Comparison of ENCODE assay signal across 8 cellular contexts in genomic region chr2:10124538-10125045, GRCh38. TPM values are rescaled to one million over a fixed set of nuclear protein-coding genes. Genes with fewer than 3 reads are reported as not detected.
A peak's percentile ranks its signal among the peaks of the same experiment; 100 is the strongest.
DNase-seq lines count a peak whose midpoint lies in the region; ATAC-seq and TF ChIP-seq lines count a peak whose summit lies in the region.

No MANE protein-coding gene starts in this region.

- H3K4me3 ChIP-seq in PC-9 (peak overlapping the region; percentile 88; the same call in 1 of the 2 replicates), astrocyte of the cerebellum (ENCODE audit: low read depth, low read length) (peak overlapping the region; percentile 70), tibial artery (no peak overlapping the region)

- no TSS peak for BruUV-seq in PC-9 (replicated peaks; lab: Mats Ljungman, UMichigan)

- H3F3A ChIP-seq in PC-9 (ENCODE audit: insufficient read depth, low read depth), result peaks cover 74% of the 10 kb centered on the region

- H4K20me1 ChIP-seq in PC-9 (ENCODE audit: insufficient read depth), result 0 out of 2 replicates have a peak, but pooled peaks cover 9% of the 10 kb centered on the region

- intact Hi-C loops in activated CD4-positive, alpha-beta T cell treated with anti-CD3 and anti-CD28 coated beads for 36 hours (cut with DNase I, micrococcal nuclease), result loop anchor here (1.0 to 10.0 kb wide), 8 partner anchors 179 to 1442 kb away; partner anchors contain the start of genes CPSF3 (in 2 of the 2), ITGB1BP1 (in 2 of the 2), ID2 (in 1 of the 2) and NOL10 (in 1 of the 2)
- intact Hi-C loops in PC-9 (cut with micrococcal nuclease; ENCODE audit: unreplicated experiment), result loop anchor here (1.0 to 5.0 kb wide), 4 partner anchors 284 to 536 kb away; no protein-coding TSS in a partner anchor
- intact Hi-C loops in tibial artery (cut with DNase I; ENCODE audit: low total_unique reads), result loop anchor here (2.0 to 5.0 kb wide), 3 partner anchors 178 to 310 kb away; partner anchors contain the start of gene HPCAL1

- peaks cover 65% of the 10 kb centered on the region for H3K79me2 ChIP-seq in PC-9 (ENCODE audit: low read depth)

- H3K4me1 ChIP-seq in PC-9 (replicated peaks; ENCODE audit: insufficient read depth) (peaks cover 28% of the 10 kb centered on the region), tibial artery (peaks cover 0 to 38% (median 26%) of the 10 kb centered on the region in 4 donors)

- H3K27ac ChIP-seq in PC-9 (0 out of 2 replicates have a peak overlapping the region, but pooled peaks have one; percentile 16), tibial artery (no peak overlapping the region)

- TF ChIP-seq CTCF in LNCAP (IDR thresholded peaks at IDR 0.05) (peak; percentile 53; the same call in 1 of the 2 replicates), PC-9 (conservative IDR thresholded peaks at IDR 0.05) (peak; percentile 92), astrocyte of the cerebellum (IDR thresholded peaks at IDR 0.05; ENCODE audit: low read depth, low read length, missing control alignments) (peak; percentile 53), tibial artery (IDR thresholded peaks at IDR 0.05) (peak; percentile 66 to 72)

- ATAC-seq in activated CD4-positive, alpha-beta T cell treated with anti-CD3 and anti-CD28 coated beads for 36 hours, result no peak
- no peak for ATAC-seq in HG03175 (IDR thresholded peaks at IDR 0.05; ENCODE audit: unreplicated experiment)

- POLR2A ChIA-PET in activated CD4-positive, alpha-beta T cell treated with anti-CD3 and anti-CD28 coated beads for 36 hours (lab: Charles Lee), result interaction anchor here (0.6 to 2.3 kb wide), 8 partner anchors 12 to 529 kb away, joined by 3 to 16 read pairs (median 3); partner anchors contain the start of gene ODC1
- POLR2A ChIA-PET in PC-9 (lab: Charles Lee; ENCODE audit: unreplicated experiment), result interaction anchor here (0.5 kb wide), 1 partner anchor 143 kb away, joined by 11 read pairs; no protein-coding TSS in a partner anchor

- DNase-seq in activated CD4-positive, alpha-beta T cell treated with anti-CD3 and anti-CD28 coated beads for 36 hours, result peak; percentile 44
- DNase-seq in activated CD4-positive, alpha-beta T cell treated with anti-CD3 and anti-CD28 coated beads, Interleukin-2, amount 50 U/mL, for 48 hours, result no peak
- DNase-seq in PC-9 (peak; percentile 36 to 69), astrocyte of the cerebellum (ENCODE audit: low read depth) (peak; percentile 59), kidney tubule cell (ENCODE audit: low spot score) (peak; percentile 84), tibial artery (peak in 1 of 2 donors; percentile 33)

- H2AFZ ChIP-seq in PC-9, result no peak overlapping the region

- peak overlapping the region; percentile 92 for H3K4me2 ChIP-seq in PC-9

- in situ Hi-C loops in astrocyte of the cerebellum (cut with HindIII; ENCODE audit: low sequenced_read_pairs), result loop anchor here (5.0 to 10.0 kb wide), 2 partner anchors 308 to 540 kb away; no protein-coding TSS in a partner anchor

- peaks cover 45% of the 10 kb centered on the region for H3K4me1 Mint-ChIP-seq in activated CD4-positive, alpha-beta T cell treated with anti-CD3 and anti-CD28 coated beads for 36 hours

- H3K27ac Mint-ChIP-seq in activated CD4-positive, alpha-beta T cell treated with anti-CD3 and anti-CD28 coated beads for 36 hours, result peak overlapping the region; percentile 67

- H3K9me2 ChIP-seq in PC-9 (ENCODE audit: insufficient read depth), result no peaks in the 10 kb centered on the region

- H3K4me3 Mint-ChIP-seq in activated CD4-positive, alpha-beta T cell treated with anti-CD3 and anti-CD28 coated beads for 36 hours, result peak overlapping the region; percentile 97

- H3K9me3 Mint-ChIP-seq in activated CD4-positive, alpha-beta T cell treated with anti-CD3 and anti-CD28 coated beads for 36 hours (ENCODE audit: low read depth), result no peaks in the 10 kb centered on the region

- no peaks in the 10 kb centered on the region for H3K9me3 ChIP-seq in PC-9 (ENCODE audit: insufficient read depth, low read depth)
- H3K9me3 ChIP-seq in tibial artery, result no peaks in the 10 kb centered on the region

- peaks cover 32% of the 10 kb centered on the region for H3K36me3 ChIP-seq in PC-9 (ENCODE audit: low read depth)
- H3K36me3 ChIP-seq in tibial artery, result no peaks in the 10 kb centered on the region

- H3K27me3 ChIP-seq in PC-9 (ENCODE audit: insufficient read depth, low read depth) (no peaks in the 10 kb centered on the region), tibial artery (peaks cover 0 to 19% of the 10 kb centered on the region in 2 donors)

- H3K36me3 Mint-ChIP-seq in activated CD4-positive, alpha-beta T cell treated with anti-CD3 and anti-CD28 coated beads for 36 hours (ENCODE audit: low read depth), result peaks cover 76% of the 10 kb centered on the region

- H3K27me3 Mint-ChIP-seq in activated CD4-positive, alpha-beta T cell treated with anti-CD3 and anti-CD28 coated beads for 36 hours, result no peaks in the 10 kb centered on the region

- CTCF ChIA-PET in activated CD4-positive, alpha-beta T cell treated with anti-CD3 and anti-CD28 coated beads for 36 hours (lab: Charles Lee), result interaction anchor here (0.7 to 4.0 kb wide), 10 partner anchors 10 to 315 kb away, joined by 3 to 42 read pairs (median 4); no protein-coding TSS in a partner anchor
- CTCF ChIA-PET in PC-9 (lab: Charles Lee), result interaction anchor here (0.9 to 3.1 kb wide), 5 partner anchors 52 to 310 kb away, joined by 3 to 22 read pairs (median 3); no protein-coding TSS in a partner anchor

RNA-seq across cellular contexts. Expression of gene RRM2, which starts 2.1 kb away (rescaled TPM):
- total RNA-seq in activated CD4-positive, alpha-beta T cell treated with anti-CD3 and anti-CD28 coated beads for 36 hours, result 100 to 1,000 TPM; 382 to 469 TPM
- 90.4 and 105 TPM in 2 replicates for total RNA-seq in PC-9 (2021)

RNA-seq across cellular contexts. Expression of gene CYS1, which starts 44.4 kb away (rescaled TPM):
- total RNA-seq in activated CD4-positive, alpha-beta T cell treated with anti-CD3 and anti-CD28 coated beads for 36 hours, result not detected
- 0.43 and 0.61 TPM in 2 replicates for total RNA-seq in PC-9 (2021)

Comparison
In these comparisons a context has a peak if more than half of its experiments do, and no peak if none do; other contexts are left out.
1. DNase-seq: peak in activated CD4-positive, alpha-beta T cell treated with anti-CD3 and anti-CD28 coated beads for 36 hours (single experiment), PC-9 (2 of 2), astrocyte of the cerebellum (single experiment) and kidney tubule cell (single experiment); none in activated CD4-positive, alpha-beta T cell treated with anti-CD3 and anti-CD28 coated beads, Interleukin-2, amount 50 U/mL, for 48 hours (0 of 2).
2. H3K4me3 ChIP-seq: peak in PC-9 (single experiment) and astrocyte of the cerebellum (single experiment); none in tibial artery (0 of 2).
3. Peak in every context shown above with its lines, with median percentiles within 50 percentile points of each other: CTCF ChIP-seq.